Comparison of ENCODE assay signal across 2 cellular contexts in genomic region chr6:26121141-26122004, GRCh38.
TF ChIP-seq lines count a peak whose summit lies in the region.

No MANE protein-coding gene starts in this region.

TF ChIP-seq in SK-N-SH, 30 proteins besides CTCF, POLR2A, EP300 and RAD21 (continued from another document):
- no peak for TF ChIP-seq PBX3 (IDR thresholded peaks at IDR 0.05)

TF ChIP-seq in SK-N-SH treated with all-trans-retinoic acid at 6 μM for 48 hours, 23 proteins besides CTCF, POLR2A, EP300 and RAD21 (continued from another document):
- TF ChIP-seq POU6F1 (CRISPR knock-in tag; IDR thresholded peaks at IDR 0.05; ENCODE audit: borderline replicate concordance, low read depth) (no peak), CSRNP3 (CRISPR knock-in tag; IDR thresholded peaks at IDR 0.05) (no peak), CSDC2 (CRISPR knock-in tag; IDR thresholded peaks at IDR 0.05) (no peak), ZNF8 (CRISPR knock-in tag; IDR thresholded peaks at IDR 0.05) (no peak)
